8 cellular contexts compared by ENCODE assay signal in the genomic region with DNA sequence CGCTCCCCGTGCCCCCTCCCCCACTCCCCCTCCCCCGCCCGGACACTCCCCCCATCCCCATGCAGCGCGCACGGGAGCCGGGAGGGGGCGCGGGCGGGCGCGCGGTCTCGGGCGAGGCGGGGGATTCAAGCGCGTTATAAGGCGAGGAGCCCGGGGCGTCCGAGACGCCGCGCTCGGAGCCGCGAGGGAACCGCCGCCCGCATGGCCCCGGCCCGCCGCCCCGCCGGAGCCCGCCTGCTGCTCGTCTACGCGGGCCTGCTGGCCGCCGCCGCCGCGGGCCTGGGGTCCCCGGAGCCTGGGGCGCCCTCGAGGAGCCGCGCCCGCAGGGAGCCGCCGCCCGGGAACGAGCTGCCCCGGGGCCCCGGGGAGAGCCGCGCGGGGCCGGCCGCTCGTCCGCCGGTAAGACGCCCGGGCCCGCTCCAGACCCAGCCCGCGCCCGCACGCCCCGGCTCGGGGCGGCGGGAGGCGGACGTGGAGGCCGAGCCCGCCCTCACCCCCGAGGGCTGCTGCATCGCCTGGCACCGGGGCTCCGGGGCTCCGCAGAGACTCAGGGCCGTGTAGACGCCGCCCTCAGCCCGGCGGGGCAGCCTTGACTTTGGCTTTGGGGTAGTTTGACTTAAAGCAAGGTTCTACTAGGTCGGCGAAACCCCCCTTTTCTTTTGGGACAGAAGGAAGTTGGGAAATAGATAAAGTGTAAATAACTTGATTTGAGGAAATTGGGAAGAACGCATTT. TPM values are rescaled to one million over a fixed set of nuclear protein-coding genes. Genes with fewer than 3 reads are reported as not detected.
DNase-seq lines count a peak whose midpoint lies in the region; ATAC-seq and TF ChIP-seq lines count a peak whose summit lies in the region.

A gene with protein sequence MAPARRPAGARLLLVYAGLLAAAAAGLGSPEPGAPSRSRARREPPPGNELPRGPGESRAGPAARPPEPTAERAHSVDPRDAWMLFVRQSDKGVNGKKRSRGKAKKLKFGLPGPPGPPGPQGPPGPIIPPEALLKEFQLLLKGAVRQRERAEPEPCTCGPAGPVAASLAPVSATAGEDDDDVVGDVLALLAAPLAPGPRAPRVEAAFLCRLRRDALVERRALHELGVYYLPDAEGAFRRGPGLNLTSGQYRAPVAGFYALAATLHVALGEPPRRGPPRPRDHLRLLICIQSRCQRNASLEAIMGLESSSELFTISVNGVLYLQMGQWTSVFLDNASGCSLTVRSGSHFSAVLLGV (plus strand): TSS at position 164 of the 733 bp plus-strand sequence. CDS start 38 bp downstream, at position 202.

- TF ChIP-seq EP300 in upper lobe of left lung (IDR thresholded peaks at IDR 0.05) = no peak

- no peaks in the 10 kb centered on the region for H3K36me3 Mint-ChIP-seq in activated CD4-positive, alpha-beta memory T cell treated with anti-CD3 and anti-CD28 coated beads, Interleukin-2, amount 10 ng/mL, durations not matched to agents 7 days and 5 days (ENCODE audit: low read depth)
- no peaks in the 10 kb centered on the region for H3K36me3 Mint-ChIP-seq in nephron progenitor cell (ENCODE audit: low read depth)

- H3K9me3 ChIP-seq in esophagus (ENCODE audit: control insufficient read depth in 2 of 2, insufficient read depth in 1 of 2, low read depth in 1 of 2, low read length in 1 of 2) = no peaks in the 10 kb centered on the region
- H3K9me3 ChIP-seq in upper lobe of left lung = no peaks in the 10 kb centered on the region

- H3K9me3 Mint-ChIP-seq in activated CD4-positive, alpha-beta memory T cell treated with anti-CD3 and anti-CD28 coated beads, Interleukin-2, amount 10 ng/mL, durations not matched to agents 7 days and 5 days = no peaks in the 10 kb centered on the region
- peaks cover 7% of the 10 kb centered on the region for H3K9me3 Mint-ChIP-seq in nephron progenitor cell

- CTCF ChIA-PET in activated CD4-positive, alpha-beta memory T cell treated with anti-CD3 and anti-CD28 coated beads, Interleukin-2, amount 10 ng/mL, durations not matched to agents 7 days and 5 days (lab: Charles Lee) = no interaction called here

- H3K4me3 Mint-ChIP-seq in activated CD4-positive, alpha-beta memory T cell treated with anti-CD3 and anti-CD28 coated beads, Interleukin-2, amount 10 ng/mL, durations not matched to agents 7 days and 5 days = peak within 1 kb of the TSS; percentile 20
- H3K4me3 Mint-ChIP-seq in nephron progenitor cell = peak within 1 kb of the TSS; percentile 81

- H3K4me1 ChIP-seq in esophagus (ENCODE audit: control insufficient read depth in 2 of 2, insufficient read depth in 2 of 2, low read length in 1 of 2) (peaks cover 5 to 6% of the 10 kb centered on the region in 2 donors), upper lobe of left lung (peaks cover 18 to 37% (median 22%) of the 10 kb centered on the region in 4 donors)

- no peak for TF ChIP-seq POLR2A in NB4 (IDR thresholded peaks at IDR 0.05; ENCODE audit: extremely low read depth, insufficient read length)
- no peak for TF ChIP-seq POLR2A in upper lobe of left lung (IDR thresholded peaks at IDR 0.05)

- H3K27me3 Mint-ChIP-seq in activated CD4-positive, alpha-beta memory T cell treated with anti-CD3 and anti-CD28 coated beads, Interleukin-2, amount 10 ng/mL, durations not matched to agents 7 days and 5 days = peaks cover 32% of the 10 kb centered on the region
- peaks cover 62% of the 10 kb centered on the region for H3K27me3 Mint-ChIP-seq in nephron progenitor cell (ENCODE audit: low read depth, poor library complexity)

- POLR2A ChIA-PET in activated CD4-positive, alpha-beta memory T cell treated with anti-CD3 and anti-CD28 coated beads, Interleukin-2, amount 10 ng/mL, durations not matched to agents 7 days and 5 days (lab: Charles Lee) = interaction anchor here (0.6 kb wide), 1 partner anchor 38 kb away, joined by 3 read pairs; no protein-coding TSS in a partner anchor

- H3K4me1 Mint-ChIP-seq in activated CD4-positive, alpha-beta memory T cell treated with anti-CD3 and anti-CD28 coated beads, Interleukin-2, amount 10 ng/mL, durations not matched to agents 7 days and 5 days = peaks cover 4% of the 10 kb centered on the region
- peaks cover 41% of the 10 kb centered on the region for H3K4me1 Mint-ChIP-seq in nephron progenitor cell

- H3K27me3 ChIP-seq in esophagus (ENCODE audit: control insufficient read depth in 1 of 2, insufficient read depth in 2 of 2, low read length in 2 of 2) = no peaks in the 10 kb centered on the region
- H3K27me3 ChIP-seq in upper lobe of left lung = peaks cover 0 to 34% (median 15%) of the 10 kb centered on the region in 4 donors

- peak in 1 of 2 donors; percentile 66 for ATAC-seq in upper lobe of left lung (ENCODE audit: low FRiP score in 2 of 2)

- H3K36me3 ChIP-seq in esophagus (ENCODE audit: control insufficient read depth in 2 of 2, insufficient read depth in 2 of 2, low read length in 1 of 2) (no peaks in the 10 kb centered on the region), upper lobe of left lung (no peaks in the 10 kb centered on the region)

- H3K27ac ChIP-seq in esophagus (ENCODE audit: low read depth in 2 of 2, low read length in 1 of 2) = no peak within 1 kb of the TSS
- no peak within 1 kb of the TSS for H3K27ac ChIP-seq in upper lobe of left lung

- DNase-seq in 8988T (peak; percentile 95), NB4 (ENCODE audit: low read depth) (peak; percentile 82), nephron progenitor cell (peak; percentile 82), upper lobe of left lung (peak in 1 of 2 donors; percentile 92), NK-92 (lab: John Stamatoyannopoulos, UW; ENCODE audit: unreplicated experiment) (no peak)
- DNase-seq in activated CD4-positive, alpha-beta memory T cell treated with anti-CD3 and anti-CD28 coated beads, Interleukin-2, amount 10 ng/mL, durations not matched to agents 7 days and 5 days = peak; percentile 56

- WGBS in esophagus, 2 donors = 2 to 3% methylated on average over 44 to 89 of the region's 94 CpGs
- 2 to 3% methylated on average over 14 to 36 of the region's 94 CpGs for WGBS in upper lobe of left lung, 2 donors

- TF ChIP-seq CTCF in GM12872 (IDR thresholded peaks at IDR 0.05; ENCODE audit: insufficient read depth, low read depth, low read length) = peak; percentile 32; the same call in 1 of the 3 replicates
- TF ChIP-seq CTCF in NB4 (IDR thresholded peaks at IDR 0.05; ENCODE audit: low read depth, low read length) = peak; percentile 34
- peak; percentile 59 for TF ChIP-seq CTCF in nephron progenitor cell (IDR thresholded peaks at IDR 0.05)
- TF ChIP-seq CTCF in upper lobe of left lung (IDR thresholded peaks at IDR 0.05) = peak in 5 of 6 experiments; percentile 8 to 56 (median 17)

- H3K4me3 ChIP-seq in NB4 (ENCODE audit: low read depth, low read length) (peak within 1 kb of the TSS; percentile 48), esophagus (ENCODE audit: low read depth in 1 of 2, low read length in 2 of 2) (peak within 1 kb of the TSS; percentile 9 to 49), upper lobe of left lung (peak within 1 kb of the TSS in 3 of 4 donors; percentile 33 to 41 (median 41))

- no peak within 1 kb of the TSS for H3K27ac Mint-ChIP-seq in activated CD4-positive, alpha-beta memory T cell treated with anti-CD3 and anti-CD28 coated beads, Interleukin-2, amount 10 ng/mL, durations not matched to agents 7 days and 5 days
- no peak within 1 kb of the TSS for H3K27ac Mint-ChIP-seq in nephron progenitor cell

RNA-seq across cellular contexts. Expression of the gene that starts here (rescaled TPM):
- not detected for total RNA-seq in activated CD4-positive, alpha-beta memory T cell treated with anti-CD3 and anti-CD28 coated beads, Interleukin-2, amount 10 ng/mL, durations not matched to agents 7 days and 5 days
- under 1 TPM; 0.06 to 0.38 TPM for polyA plus RNA-seq in esophagus
- 1 to 10 TPM in 1 of 6 donors, under 1 TPM in 2, not detected in 3; 0.30 to 1.1 (median 0.43) TPM for total RNA-seq in upper lobe of left lung

Comparison
In these comparisons a context has a peak if more than half of its experiments do, and no peak if none do; other contexts are left out.
1. Peak in DNase-seq in activated CD4-positive, alpha-beta memory T cell treated with anti-CD3 and anti-CD28 coated beads, Interleukin-2, amount 10 ng/mL, durations not matched to agents 7 days and 5 days; RNA of the gene not detected or under 1 TPM.